14 cellular contexts compared by ENCODE assay signal in genomic region chr12:26746315-26746714, GRCh38.
A peak's percentile ranks its signal among the peaks of the same experiment; 100 is the strongest.
DNase-seq lines count a peak whose midpoint lies in the region; ATAC-seq lines count a peak whose summit lies in the region.
"Had no signal": no experiment of that assay in that cellular context is flagged by ENCODE, and none has a peak within 500 bp of the region (broad histone marks: within the 10 kb centered on the region; RNA-seq: fewer than 3 reads in every experiment).

No MANE protein-coding gene starts in this region.

- WGBS in thymus, result 87% methylated on average over 3 of the region's 3 CpGs

- H3K36me3 ChIP-seq in SJSA1 (no peaks in the 10 kb centered on the region), thymus (ENCODE audit: control insufficient read depth, insufficient read depth) (peaks cover 4% of the 10 kb centered on the region)
- H3K36me3 ChIP-seq: thoracic aorta had no signal

- peak overlapping the region; percentile 29 for H3K27ac ChIP-seq in SJSA1
- peak overlapping the region; percentile 2 for H3K27ac ChIP-seq in thymus (ENCODE audit: low read depth)
- H3K27ac ChIP-seq: thoracic aorta had no signal

- ATAC-seq in activated T-cell treated with anti-CD3 and anti-CD28 coated beads, Interleukin-2, amount 50 U/mL, for 4 hours, result peak; percentile 53 to 69
- ATAC-seq in GM19328 (IDR thresholded peaks at IDR 0.05; ENCODE audit: unreplicated experiment) (no peak), HG03025 (IDR thresholded peaks at IDR 0.05; ENCODE audit: low FRiP score, unreplicated experiment) (no peak), GM19397 (IDR thresholded peaks at IDR 0.05; ENCODE audit: unreplicated experiment) (no peak)

- peaks cover 60% of the 10 kb centered on the region for H3K4me1 Mint-ChIP-seq in activated T-cell treated with anti-CD3 and anti-CD28 coated beads, Interleukin-2, amount 50 U/mL, for 4 hours (ENCODE audit: low read depth)

- H3K4me1 ChIP-seq in SJSA1 (replicated peaks) (peaks cover 50% of the 10 kb centered on the region), thymus (ENCODE audit: control insufficient read depth, insufficient read depth, low read length) (peaks cover 17% of the 10 kb centered on the region)

- H3K4me3 ChIP-seq in SJSA1, result no peak overlapping the region
- no peak overlapping the region for H3K4me3 ChIP-seq in thymus (ENCODE audit: low read length)
- H3K4me3 ChIP-seq: thoracic aorta had no signal

- H3K9me3 ChIP-seq in SJSA1 (replicated peaks) (no peaks in the 10 kb centered on the region), thymus (ENCODE audit: control insufficient read depth) (no peaks in the 10 kb centered on the region)
- H3K9me3 ChIP-seq: thoracic aorta had no signal

- no peak for DNase-seq in activated T-cell treated with anti-CD3 and anti-CD28 coated beads, Interleukin-2, amount 50 U/mL, for 4 hours
- no peak for DNase-seq in activated T-cell treated with anti-CD3 and anti-CD28 coated beads, Interleukin-2, amount 50 U/mL, for 1 hour
- DNase-seq in SJSA1 (ENCODE audit: low read depth in 1 of 2, low spot score in 2 of 2) (peak; percentile 51 to 65), fibroblast of peridontal ligament (ENCODE audit: extremely low read depth) (peak; percentile 71)
- DNase-seq: activated CD4-positive, alpha-beta memory T cell treated with anti-CD3 and anti-CD28 coated beads for 36 hours; KBM-7; kidney had no signal

- H3K27me3 ChIP-seq in SJSA1 (replicated peaks) (no peaks in the 10 kb centered on the region), thymus (ENCODE audit: control insufficient read depth, insufficient read depth) (no peaks in the 10 kb centered on the region)

- no peak overlapping the region for H3K4me3 Mint-ChIP-seq in activated T-cell treated with anti-CD3 and anti-CD28 coated beads, Interleukin-2, amount 50 U/mL, for 4 hours
- H3K4me3 Mint-ChIP-seq: activated CD4-positive, alpha-beta memory T cell treated with anti-CD3 and anti-CD28 coated beads for 36 hours; B cell; dendritic cell treated with granulocyte-macrophage colony-stimulating factor and Interleukin-4, amounts not matched to agents 40 ng/mL and 50 ng/mL, for 4 days had no signal

- H3K27me3 Mint-ChIP-seq in activated T-cell treated with anti-CD3 and anti-CD28 coated beads, Interleukin-2, amount 50 U/mL, for 4 hours (ENCODE audit: low read depth), result no peaks in the 10 kb centered on the region
- H3K27me3 Mint-ChIP-seq: activated CD4-positive, alpha-beta memory T cell treated with anti-CD3 and anti-CD28 coated beads for 36 hours; B cell; dendritic cell treated with granulocyte-macrophage colony-stimulating factor and Interleukin-4, amounts not matched to agents 40 ng/mL and 50 ng/mL, for 4 days had no signal

- peaks cover 8% of the 10 kb centered on the region for H3K9me3 Mint-ChIP-seq in activated T-cell treated with anti-CD3 and anti-CD28 coated beads, Interleukin-2, amount 50 U/mL, for 4 hours
- H3K9me3 Mint-ChIP-seq: activated CD4-positive, alpha-beta memory T cell treated with anti-CD3 and anti-CD28 coated beads for 36 hours; dendritic cell treated with granulocyte-macrophage colony-stimulating factor and Interleukin-4, amounts not matched to agents 40 ng/mL and 50 ng/mL, for 4 days had no signal

- H3K36me3 Mint-ChIP-seq in activated T-cell treated with anti-CD3 and anti-CD28 coated beads, Interleukin-2, amount 50 U/mL, for 4 hours (ENCODE audit: insufficient read depth), result peaks cover 23% of the 10 kb centered on the region

Comparison
In these comparisons a context has a peak if more than half of its experiments do, and no peak if none do; other contexts are left out.
1. ATAC-seq: peak in activated T-cell treated with anti-CD3 and anti-CD28 coated beads, Interleukin-2, amount 50 U/mL, for 4 hours (2 of 2); none in GM19328 (single experiment), HG03025 (single experiment) and GM19397 (single experiment).
2. DNase-seq: peak in SJSA1 (2 of 2) and fibroblast of peridontal ligament (single experiment); none in activated T-cell treated with anti-CD3 and anti-CD28 coated beads, Interleukin-2, amount 50 U/mL, for 4 hours (single experiment) and activated T-cell treated with anti-CD3 and anti-CD28 coated beads, Interleukin-2, amount 50 U/mL, for 1 hour (single experiment).